ENCODE assay signal across 29 cellular contexts in the genomic region with DNA sequence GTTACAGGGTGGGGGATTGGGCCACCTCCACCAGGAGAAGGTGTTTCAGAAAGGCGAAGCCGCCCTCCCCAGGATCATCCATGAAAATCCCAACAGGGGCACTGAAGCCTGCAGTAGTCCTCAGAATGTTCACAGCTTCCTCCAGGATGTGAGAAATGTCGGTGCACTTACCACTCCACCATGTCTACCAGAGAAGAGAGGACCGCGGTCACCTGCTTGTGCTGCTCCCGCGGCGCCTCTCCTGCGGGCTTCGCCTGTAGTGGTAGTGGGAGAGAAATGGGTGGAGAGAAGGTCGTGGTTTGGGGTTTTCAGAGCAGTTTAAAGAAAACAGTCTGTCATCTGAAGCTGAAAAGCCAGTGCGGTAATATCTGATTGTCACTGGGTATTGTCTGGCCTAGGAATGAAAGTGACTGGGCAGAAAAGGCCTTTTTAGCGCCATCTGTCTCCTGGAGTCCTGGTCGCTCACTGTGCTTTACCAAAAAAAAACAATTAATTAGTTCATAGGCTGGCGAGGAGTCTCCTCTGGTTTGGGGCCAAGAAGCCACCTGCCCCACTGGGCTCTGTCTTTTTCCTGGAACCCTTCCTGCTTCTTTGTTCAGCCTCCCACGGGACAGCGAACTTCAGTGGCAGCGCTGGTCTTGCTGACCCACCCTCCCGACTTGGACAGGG. TPM values are rescaled to one million over a fixed set of nuclear protein-coding genes. Genes with fewer than 3 reads are reported as not detected.
DNase-seq lines count a peak whose midpoint lies in the region; ATAC-seq, FAIRE-seq and TF ChIP-seq lines count a peak whose summit lies in the region.
"Had no signal": no experiment of that assay in that cellular context is flagged by ENCODE, and none has a peak within 500 bp of the region (broad histone marks: within the 10 kb centered on the region; RNA-seq: fewer than 3 reads in every experiment).

No MANE protein-coding gene starts in this region.

- peak overlapping the region in 1 of 2 experiments; percentile 60; a peak in 2 of 4 replicates for H3K9ac ChIP-seq in K562 (ENCODE audit: insufficient read depth in 1 of 2, low read depth in 2 of 2, low read length in 2 of 2)

- 48% methylated on average over 19 of the region's 19 CpGs for WGBS in K562 (ENCODE audit: insufficient coverage, low coverage, missing lambda C conversion rate)
- WGBS in right cardiac atrium = 76% methylated on average over 19 of the region's 19 CpGs

- ATAC-seq in K562 (peak; percentile 73), right cardiac atrium (no peak)
- ATAC-seq: A549 had no signal

- POLR2A ChIA-PET in K562 (lab: Yijun Ruan, JAX) = interaction anchor here (2.1 kb wide), 1 partner anchor 12 kb away, joined by 11 read pairs; no protein-coding TSS in a partner anchor

- CTCF ChIA-PET in K562 (lab: Yijun Ruan, JAX; ENCODE audit: low intra/inter-chr PET ratio) = interaction anchor here (0.6 kb wide), 1 partner anchor 26 kb away, joined by 5 read pairs; no protein-coding TSS in a partner anchor

- in situ Hi-C loops in K562 (cut with MboI) = no loop called here

- no TSS peak for BruUV-seq in K562 (replicated peaks; lab: Mats Ljungman, UMichigan)

- no peaks in the 10 kb centered on the region for H3K9me1 ChIP-seq in K562 (ENCODE audit: control insufficient read depth, insufficient read depth, low read length)

- TF ChIP-seq POLR2A in K562 (conservative IDR thresholded peaks at IDR 0.05) = no peak

- H3K9me3 ChIP-seq in K562 (replicated peaks; ENCODE audit: control insufficient read depth, insufficient read depth, low read depth, low read length) (no peaks in the 10 kb centered on the region), osteoblast (ENCODE audit: low read depth, low read length) (no peaks in the 10 kb centered on the region), right cardiac atrium (ENCODE audit: control insufficient read depth, low read length) (peaks cover 3% of the 10 kb centered on the region)
- H3K9me3 ChIP-seq: thyroid gland, vagina had no signal

- peak; percentile 42 for FAIRE-seq in K562 (lab: Jason Lieb, UNC)
- FAIRE-seq: A549, G401.6, H54, islet of Langerhans, small intestine had no signal

- H2AFZ ChIP-seq in K562 (ENCODE audit: low read depth, low read length) (peak overlapping the region; percentile 72), osteoblast (ENCODE audit: low read length) (no peak overlapping the region)

- H3K27me3 ChIP-seq in K562 (ENCODE audit: control insufficient read depth in 2 of 2, insufficient read depth in 2 of 2, low read length in 2 of 2) (no peaks in the 10 kb centered on the region), osteoblast (ENCODE audit: insufficient read depth, low read length) (peaks cover 4% of the 10 kb centered on the region), right cardiac atrium (ENCODE audit: control insufficient read depth, insufficient read depth) (no peaks in the 10 kb centered on the region)
- H3K27me3 ChIP-seq: thyroid gland, vagina had no signal

- H3K4me2 ChIP-seq in K562 (ENCODE audit: insufficient read depth, low read length) (no peak overlapping the region; the same call in 1 of the 2 replicates), osteoblast (ENCODE audit: insufficient read depth, low read length) (no peak overlapping the region)
- H3K4me2 ChIP-seq: A549 had no signal

- TF ChIP-seq CTCF in K562 (IDR thresholded peaks at IDR 0.05 in 2 of 3, conservative IDR thresholded peaks at IDR 0.05 in 1 of 3; ENCODE audit: insufficient read depth in 2 of 3, low read depth in 1 of 3, low read length in 3 of 3) (peak in 2 of 3 experiments; percentile 33 to 39; a peak in 3 of 6 replicates), osteoblast (IDR thresholded peaks at IDR 0.05; ENCODE audit: extremely low read depth, low read depth, low read length) (no peak)

- peaks cover 5 to 9% of the 10 kb centered on the region in 2 experiments; a peak in 2 of 5 replicates for H3K4me1 ChIP-seq in K562 (replicated peaks in 1 of 2; ENCODE audit: control insufficient read depth in 2 of 2, insufficient read depth in 2 of 2, low read length in 2 of 2)
- H3K4me1 ChIP-seq in osteoblast (ENCODE audit: insufficient read depth, low read length) = no peaks in the 10 kb centered on the region
- H3K4me1 ChIP-seq in right cardiac atrium (ENCODE audit: control insufficient read depth, insufficient read depth, low read length) = no peaks in the 10 kb centered on the region
- H3K4me1 ChIP-seq: A549, left ventricle myocardium inferior, stomach, thyroid gland, vagina had no signal

- no peak for TF ChIP-seq EP300 in K562 (IDR thresholded peaks at IDR 0.05; ENCODE audit: low read length)

- peak overlapping the region; percentile 29; the same call in 1 of the 3 replicates for H3K27ac ChIP-seq in K562 (ENCODE audit: extremely low read depth, low read depth, low read length)
- no peak overlapping the region for H3K27ac ChIP-seq in osteoblast (ENCODE audit: low read depth, low read length)
- H3K27ac ChIP-seq in right cardiac atrium (ENCODE audit: low read length) = no peak overlapping the region
- H3K27ac ChIP-seq: A549, left ventricle myocardium inferior, stomach, thyroid gland, vagina had no signal

- intact Hi-C loops in K562 (cut with micrococcal nuclease) (no loop called here), right cardiac atrium (cut with DNase I) (no loop called here)

- H3K4me3 ChIP-seq in K562 (no peak overlapping the region), osteoblast (ENCODE audit: insufficient read depth, low read length) (no peak overlapping the region), right cardiac atrium (ENCODE audit: low read length) (no peak overlapping the region)
- H3K4me3 ChIP-seq: A549, left ventricle myocardium inferior, stomach, thyroid gland, vagina had no signal

- H4K20me1 ChIP-seq in K562 (replicated peaks; ENCODE audit: control insufficient read depth, insufficient read depth, low read length) (no peaks in the 10 kb centered on the region), osteoblast (ENCODE audit: insufficient read depth, low read length) (no peaks in the 10 kb centered on the region)

- no peaks in the 10 kb centered on the region for H3K79me2 ChIP-seq in K562 (ENCODE audit: control insufficient read depth, insufficient read depth, low read length)
- H3K79me2 ChIP-seq in osteoblast (ENCODE audit: insufficient read depth, low read length) = no peaks in the 10 kb centered on the region

- H3K36me3 ChIP-seq in K562 (ENCODE audit: control insufficient read depth, insufficient read depth, low read length) = no peaks in the 10 kb centered on the region
- no peaks in the 10 kb centered on the region for H3K36me3 ChIP-seq in osteoblast (ENCODE audit: insufficient read depth, low read length)
- H3K36me3 ChIP-seq: left ventricle myocardium inferior, stomach, thyroid gland, vagina had no signal

- TF ChIP-seq RAD21 in K562 (CRISPR knock-in tag; conservative IDR thresholded peaks at IDR 0.05 in 1 of 2, IDR thresholded peaks at IDR 0.05 in 1 of 2) = 0 out of 4 replicates have a peak, but pooled peaks of 1 of the 2 experiments have one; percentile 14

- DNase-seq in NCI-H2107 treated with DMSO at 0.1 percent for 48 hours (lab: John Stamatoyannopoulos, UW; ENCODE audit: unreplicated experiment) (peak; percentile 55), NCI-H2107 (lab: John Stamatoyannopoulos, UW) (no peak), NCI-H1694 treated with DMSO at 0.1 percent for 48 hours (lab: John Stamatoyannopoulos, UW) (peak; percentile 72), K562 (ENCODE audit: extremely low read depth in 1 of 4, low spot score in 3 of 4) (peak in 1 of 4 experiments; percentile 36), osteoblast (ENCODE audit: insufficient read length, low spot score, missing footprints) (peak; percentile 78), GM03348 (ENCODE audit: low spot score) (no peak), cortex of kidney (lab: John Stamatoyannopoulos, UW) (no peak), right cardiac atrium (no peak)
- DNase-seq: activated B cell treated with CpG ODN at 0.5 μM for 24 hours; activated CD4-positive, alpha-beta T cell treated with anti-CD3 and anti-CD28 coated beads, Interleukin-2, amount 50 U/mL, for 1 hour; activated T-cell treated with anti-CD3 and anti-CD28 coated beads, Interleukin-2, amount 50 U/mL, for 48 hours; AML-193; CD8-positive, alpha-beta memory T cell; cerebellar nuclear complex; DMS153; glutamatergic neuron; Kasumi-1; left ventricle myocardium inferior; naive B cell; NCI-H146; NCI-H82; small intestine; stomach; thyroid gland had no signal

RNA-seq across cellular contexts. Expression of gene PPP1R26, which starts 23.0 kb away (rescaled TPM):
- total RNA-seq in K562 (2011; cell fraction: chromatin; rRNA removed; ENCODE audit: low replicate concordance) = 19.1 and 41.6 TPM in 2 replicates
- 25.8 and 36.4 TPM in 2 replicates for total RNA-seq in K562 (2011; cell fraction: nucleolus; rRNA removed)
- total RNA-seq in K562 (2011; cell fraction: nucleoplasm; rRNA removed) = 20.5 and 21.5 TPM in 2 replicates
- total RNA-seq in K562 (2014; rRNA removed) (25.1 and 29.6 TPM in 2 replicates), K562 (2014; rRNA removed; fragmentation: Illumina TruSeq; extraction: Trizol) (8.1 and 11.3 TPM in 2 replicates), K562 (2015; rRNA removed; fragmentation: Illumina TruSeq; extraction: Trizol) (18.2 and 19.4 TPM in 2 replicates), K562 (2021) (23.6 and 26.8 TPM in 2 replicates), osteoblast (9.4 and 10.5 TPM in 2 replicates), right cardiac atrium (10 to 100 TPM; 15.7 to 23.8 (median 20.0) TPM)
- polyA plus RNA-seq in K562 (2011; rRNA removed) (8.6 and 9.3 TPM in 2 replicates), K562 (2014; fragmentation: Illumina TruSeq; extraction: Trizol) (8.0 and 12.4 TPM in 2 replicates), K562 (2014; fragmentation: Nextera tagmentation; extraction: Ambion mirVana) (under 1 TPM; 0.77 to 0.89 TPM), K562 (2014; rRNA removed) (15.0 and 15.6 TPM in 2 replicates), right cardiac atrium (14.5 TPM)
- 9.9 and 15.5 TPM in 2 replicates for polyA plus RNA-seq in K562 (2011; cell fraction: cytosol; rRNA removed)
- polyA plus RNA-seq in K562 (2011; cell fraction: nucleus; rRNA removed) = 18.4 and 32.2 TPM in 2 replicates
- polyA plus RNA-seq in K562 (2012) = 19.0 and 28.0 TPM in 2 replicates
- 10.1 and 23.5 TPM in 2 replicates for polyA minus RNA-seq in K562 (2011; rRNA and poly(A)+ RNA removed)
- polyA minus RNA-seq in K562 (2011; cell fraction: cytosol; rRNA and poly(A)+ RNA removed) = 16.4 and 18.4 TPM in 2 replicates
- polyA minus RNA-seq in K562 (2011; cell fraction: nucleus; rRNA and poly(A)+ RNA removed) = 7.4 and 8.1 TPM in 2 replicates

RNA-seq across cellular contexts. Expression of gene MRPS2, which starts 43.9 kb away (rescaled TPM):
- total RNA-seq in K562 (2011; cell fraction: chromatin; rRNA removed; ENCODE audit: low replicate concordance) = 22.8 and 99.4 TPM in 2 replicates
- total RNA-seq in K562 (2011; cell fraction: nucleolus; rRNA removed) = 83.4 and 87.4 TPM in 2 replicates
- total RNA-seq in K562 (2011; cell fraction: nucleoplasm; rRNA removed) = 44.5 and 53.2 TPM in 2 replicates
- 120 and 168 TPM in 2 replicates for total RNA-seq in K562 (2014; rRNA removed)
- 27.3 and 39.7 TPM in 2 replicates for total RNA-seq in K562 (2014; rRNA removed; fragmentation: Illumina TruSeq; extraction: Trizol)
- 73.9 and 75.9 TPM in 2 replicates for total RNA-seq in K562 (2015; rRNA removed; fragmentation: Illumina TruSeq; extraction: Trizol)
- 106 and 110 TPM in 2 replicates for total RNA-seq in K562 (2021)
- 81.3 and 135 TPM in 2 replicates for polyA plus RNA-seq in K562 (2011; rRNA removed)
- 412 and 778 TPM in 2 replicates for polyA plus RNA-seq in K562 (2011; cell fraction: cytosol; rRNA removed)
- polyA plus RNA-seq in K562 (2011; cell fraction: nucleus; rRNA removed) = 169 and 254 TPM in 2 replicates
- 119 and 130 TPM in 2 replicates for polyA plus RNA-seq in K562 (2012)
- 167 and 221 TPM in 2 replicates for polyA plus RNA-seq in K562 (2014; fragmentation: Illumina TruSeq; extraction: Trizol)
- 10 to 100 TPM in 1 of 2 experiments, 1 to 10 TPM in 1; 8.0 to 10.9 TPM for polyA plus RNA-seq in K562 (2014; fragmentation: Nextera tagmentation; extraction: Ambion mirVana)
- polyA plus RNA-seq in K562 (2014; rRNA removed) = 128 and 133 TPM in 2 replicates
- 77.8 and 115 TPM in 2 replicates for polyA minus RNA-seq in K562 (2011; rRNA and poly(A)+ RNA removed)
- polyA minus RNA-seq in K562 (2011; cell fraction: cytosol; rRNA and poly(A)+ RNA removed) = 140 and 152 TPM in 2 replicates
- polyA minus RNA-seq in K562 (2011; cell fraction: nucleus; rRNA and poly(A)+ RNA removed) = 44.6 and 49.4 TPM in 2 replicates
- total RNA-seq in osteoblast = 13.0 and 18.3 TPM in 2 replicates
- total RNA-seq in right cardiac atrium = 10 to 100 TPM; 27.1 to 39.5 (median 37.8) TPM
- polyA plus RNA-seq in right cardiac atrium = 48.9 TPM

Comparison
In these comparisons a context has a peak if more than half of its experiments do, and no peak if none do; other contexts are left out.
1. DNase-seq: peak in NCI-H2107 treated with DMSO at 0.1 percent for 48 hours (single experiment), NCI-H1694 treated with DMSO at 0.1 percent for 48 hours (single experiment) and osteoblast (single experiment); none in NCI-H2107 (single experiment), GM03348 (single experiment), cortex of kidney (single experiment) and right cardiac atrium (0 of 3).